ENCODE assay signal across 8 cellular contexts in genomic region chr20:38748097-38748862, GRCh38. TPM values are rescaled to one million over a fixed set of nuclear protein-coding genes. Genes with fewer than 3 reads are reported as not detected.
A peak's percentile ranks its signal among the peaks of the same experiment; 100 is the strongest.
DNase-seq lines count a peak whose midpoint lies in the region; ATAC-seq and TF ChIP-seq lines count a peak whose summit lies in the region.

Gene ACTR5, plus strand, starts transcription at chr20:38748460. Its CDS starts 19 bp downstream, at chr20:38748479.

- H3K4me3 ChIP-seq in AG10803 (ENCODE audit: low read length), result peak within 1 kb of the TSS; percentile 92
- H3K4me3 ChIP-seq in spleen, result peak within 1 kb of the TSS; percentile 73 to 98 (median 90)

- peaks cover 6 to 42% (median 29%) of the 10 kb centered on the region in 6 donors for H3K4me1 ChIP-seq in spleen

- H3K36me3 ChIP-seq in spleen, result peaks cover 0 to 17% (median 8%) of the 10 kb centered on the region in 6 donors

- no peak for TF ChIP-seq CTCF in AG10803 (conservative IDR thresholded peaks at IDR 0.05; ENCODE audit: low read length)
- TF ChIP-seq CTCF in spleen (IDR thresholded peaks at IDR 0.05 in 8 of 11, conservative IDR thresholded peaks at IDR 0.05 in 3 of 11), result peak in 2 of 11 experiments; percentile 16 to 19

- WGBS in spleen, 5 donors, result 0 to 1% (median 0%) methylated on average over 16 to 84 of the region's 84 CpGs

- peak; percentile 85 for DNase-seq in AG10803 (ENCODE audit: low read depth)
- peak; percentile 97 for DNase-seq in NCI-H345 (lab: John Stamatoyannopoulos, UW)
- peak; percentile 93 to 95 (median 95) for DNase-seq in activated CD4-positive, CD25-positive, alpha-beta regulatory T cell (lab: John Stamatoyannopoulos, UW)
- DNase-seq in caudate nucleus (lab: John Stamatoyannopoulos, UW), result peak; percentile 53 to 98 (median 90)
- DNase-seq in iris pigment epithelial cell (ENCODE audit: low read depth), result peak; percentile 87
- peak; percentile 99 for DNase-seq in spleen

- peak within 1 kb of the TSS; percentile 90 for H3K27ac ChIP-seq in caudate nucleus (ENCODE audit: low read depth, low read length)
- peak within 1 kb of the TSS; percentile 81 to 95 (median 90) for H3K27ac ChIP-seq in spleen

- intact Hi-C loops in spleen (cut with DNase I; ENCODE audit: low total_unique reads), result no loop called here

- peak in 1 of 3 donors; percentile 45 for TF ChIP-seq POLR2A in spleen (IDR thresholded peaks at IDR 0.05)

- H3K27me3 ChIP-seq in spleen (replicated peaks in 1 of 7), result peaks cover 0 to under 1% (median 0%) of the 10 kb centered on the region in 7 donors

- H3K9me3 ChIP-seq in spleen, result no peaks in the 10 kb centered on the region

- ATAC-seq in GM19043 (IDR thresholded peaks at IDR 0.05; ENCODE audit: low read depth, unreplicated experiment) (peak; percentile 82), HG03342 (IDR thresholded peaks at IDR 0.05; ENCODE audit: unreplicated experiment) (peak; percentile 79)

RNA-seq across cellular contexts. Expression of gene ACTR5, which starts in this region (rescaled TPM):
- 10 to 100 TPM in 3 of 7 donors, 1 to 10 TPM in 4; 8.4 to 12.8 (median 9.6) TPM for total RNA-seq in spleen
- polyA plus RNA-seq in spleen, result 10 to 100 TPM in 1 of 3 donors, 1 to 10 TPM in 2; 5.6 to 10.9 (median 9.4) TPM

Comparison
In these comparisons a context has a peak if more than half of its experiments do, and no peak if none do; other contexts are left out.
1. Peak in every context shown above with its lines: DNase-seq, ATAC-seq, H3K4me3 ChIP-seq and H3K27ac ChIP-seq.